In the genomic region with DNA sequence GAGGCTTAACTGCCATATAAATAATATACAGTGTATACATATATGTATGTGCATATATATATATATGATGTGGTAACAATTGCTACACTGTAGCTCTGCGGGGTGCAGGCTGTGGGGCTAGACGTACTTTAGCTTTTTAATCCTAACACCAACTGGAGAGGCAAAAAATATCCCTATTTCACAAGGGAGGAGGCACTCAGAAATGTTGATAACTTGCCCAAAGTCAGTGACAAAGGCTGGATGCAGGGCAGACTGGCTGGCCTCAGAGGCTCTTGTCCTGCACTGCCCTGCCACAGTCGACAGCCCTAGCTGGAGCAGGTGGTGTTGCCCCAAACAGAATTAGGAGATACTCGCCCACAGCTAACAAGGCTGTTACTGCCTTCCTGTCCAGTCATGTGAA, we compare ENCODE assay signal across 15 cellular contexts. TPM values are rescaled to one million over a fixed set of nuclear protein-coding genes. Genes with fewer than 3 reads are reported as not detected.
A peak's percentile ranks its signal among the peaks of the same experiment; 100 is the strongest.
DNase-seq lines count a peak whose midpoint lies in the region; ATAC-seq and TF ChIP-seq lines count a peak whose summit lies in the region.
"Had no signal": no experiment of that assay in that cellular context is flagged by ENCODE, and none has a peak within 500 bp of the region (broad histone marks: within the 10 kb centered on the region; RNA-seq: fewer than 3 reads in every experiment).

No MANE protein-coding gene starts in this region.

- 57% methylated on average over 4 of the region's 4 CpGs for WGBS in SK-N-SH (ENCODE audit: low lambda C conversion rate)
- WGBS in thyroid gland, 2 donors = 54 to 55% methylated on average over 4 of the region's 4 CpGs

- CTCF ChIA-PET in SK-N-SH (lab: Yijun Ruan, JAX) = interaction anchor here (0.6 to 1.5 kb wide), 8 partner anchors 12 to 417 kb away, joined by 3 to 4 read pairs (median 3); no protein-coding TSS in a partner anchor

- H3K4me3 Mint-ChIP-seq in stimulated activated naive CD8-positive, alpha-beta T cell treated with anti-CD3 and anti-CD28 coated beads, Interleukin-15, amount 100 ng/mL, for 72 hours = no peak overlapping the region

- H3K9me3 Mint-ChIP-seq in stimulated activated naive CD8-positive, alpha-beta T cell treated with anti-CD3 and anti-CD28 coated beads, Interleukin-15, amount 100 ng/mL, for 72 hours = no peaks in the 10 kb centered on the region

- H3F3A ChIP-seq in SK-N-SH (replicated peaks; ENCODE audit: insufficient read depth) = no peaks in the 10 kb centered on the region

- H3K9me3 ChIP-seq in SK-N-SH (no peaks in the 10 kb centered on the region), thyroid gland (no peaks in the 10 kb centered on the region)
- H3K9me3 ChIP-seq: colonic mucosa, suprapubic skin had no signal

- DNase-seq in stimulated activated naive CD8-positive, alpha-beta T cell treated with anti-CD3 and anti-CD28 coated beads, Interleukin-15, Interleukin-2, amounts not matched to agents 100 U/mL and 50 U/mL, for 24 hours = no peak
- no peak for DNase-seq in stimulated activated naive CD8-positive, alpha-beta T cell treated with anti-CD3 and anti-CD28 coated beads, Interleukin-15, amount 100 ng/mL, for 72 hours
- DNase-seq in SK-N-SH (peak; percentile 32), left lobe of liver (ENCODE audit: low spot score) (no peak), thyroid gland (no peak), NCI-H526 treated with DMSO at 0.1 percent for 48 hours (lab: John Stamatoyannopoulos, UW) (no peak), OCI-M1 (lab: John Stamatoyannopoulos, UW) (no peak)
- DNase-seq: activated gamma-delta T cell; anterior cingulate cortex; colonic mucosa; occipital lobe; stimulated activated CD4-positive, alpha-beta T cell treated with anti-CD3 and anti-CD28 coated beads, Interleukin-4, amount 100 ng/mL, for 24 hours; T-helper 9 cell had no signal

- no peaks in the 10 kb centered on the region for H4K20me1 ChIP-seq in SK-N-SH (ENCODE audit: insufficient read depth)

- peaks cover 18% of the 10 kb centered on the region for H3K4me1 Mint-ChIP-seq in stimulated activated naive CD8-positive, alpha-beta T cell treated with anti-CD3 and anti-CD28 coated beads, Interleukin-15, amount 100 ng/mL, for 72 hours

- TF ChIP-seq CTCF in SK-N-SH (IDR thresholded peaks at IDR 0.05) (no peak), thyroid gland (IDR thresholded peaks at IDR 0.05) (no peak)

- H3K36me3 ChIP-seq in SK-N-SH (replicated peaks in 1 of 2; ENCODE audit: control insufficient read depth in 1 of 2, insufficient read depth in 2 of 2, low read length in 1 of 2) (no peaks in the 10 kb centered on the region), thyroid gland (no peaks in the 10 kb centered on the region)
- H3K36me3 ChIP-seq: colonic mucosa, suprapubic skin had no signal

- peaks cover 38% of the 10 kb centered on the region for H3K27me3 Mint-ChIP-seq in stimulated activated naive CD8-positive, alpha-beta T cell treated with anti-CD3 and anti-CD28 coated beads, Interleukin-15, amount 100 ng/mL, for 72 hours

- no peak overlapping the region for H3K9ac ChIP-seq in SK-N-SH

- 0 out of 4 replicates have a peak overlapping the region, but pooled peaks of 1 of the 2 experiments have one; percentile 43 for H3K4me3 ChIP-seq in SK-N-SH (ENCODE audit: low read depth in 2 of 2, low read length in 1 of 2)
- H3K4me3 ChIP-seq in thyroid gland (replicated peaks in 1 of 3) = no peak overlapping the region
- H3K4me3 ChIP-seq: colonic mucosa had no signal

- peaks cover 30% of the 10 kb centered on the region for H3K27me3 ChIP-seq in SK-N-SH (ENCODE audit: insufficient read depth)
- H3K27me3 ChIP-seq in thyroid gland = peaks cover 8% of the 10 kb centered on the region

- ATAC-seq in stimulated activated naive CD8-positive, alpha-beta T cell treated with anti-CD3 and anti-CD28 coated beads, Interleukin-15, Interleukin-2, amounts not matched to agents 100 U/mL and 50 U/mL, for 24 hours = peak; percentile 20
- ATAC-seq in stimulated activated naive CD8-positive, alpha-beta T cell treated with anti-CD3 and anti-CD28 coated beads, Interleukin-15, amount 100 ng/mL, for 72 hours = no peak
- peak; percentile 69 for ATAC-seq in left lobe of liver
- ATAC-seq in HG03457 (IDR thresholded peaks at IDR 0.05; ENCODE audit: unreplicated experiment) = no peak

- H2AFZ ChIP-seq in SK-N-SH (ENCODE audit: low read depth) = no peak overlapping the region

- H3K27ac ChIP-seq in SK-N-SH (ENCODE audit: low read depth in 2 of 2, low read length in 1 of 2) = peak overlapping the region in 1 of 2 experiments; percentile 72; a peak in 1 of 4 replicates
- H3K27ac ChIP-seq in thyroid gland = no peak overlapping the region
- H3K27ac ChIP-seq: colonic mucosa, suprapubic skin had no signal

- TF ChIP-seq EP300 in SK-N-SH (IDR thresholded peaks at IDR 0.05; ENCODE audit: borderline replicate concordance in 1 of 2, low read depth in 1 of 2, low read length in 1 of 2) = no peak

- H3K4me1 ChIP-seq in SK-N-SH (ENCODE audit: control insufficient read depth in 1 of 2, insufficient read depth in 2 of 2, low read depth in 1 of 2, low read length in 1 of 2) = peaks cover 0 to 14% of the 10 kb centered on the region in 2 experiments; a peak in 2 of 4 replicates
- H3K4me1 ChIP-seq in thyroid gland = peaks cover 3 to 5% of the 10 kb centered on the region in 2 donors
- H3K4me1 ChIP-seq: colonic mucosa had no signal

- no peak for TF ChIP-seq POLR2A in thyroid gland (IDR thresholded peaks at IDR 0.05)

- no peaks in the 10 kb centered on the region for H3K9me2 ChIP-seq in SK-N-SH

- POLR2A ChIA-PET in SK-N-SH (lab: Yijun Ruan, JAX) = no interaction called here

- no peak overlapping the region for H3K27ac Mint-ChIP-seq in stimulated activated naive CD8-positive, alpha-beta T cell treated with anti-CD3 and anti-CD28 coated beads, Interleukin-15, amount 100 ng/mL, for 72 hours

- no peak for TF ChIP-seq RAD21 in SK-N-SH (IDR thresholded peaks at IDR 0.05; ENCODE audit: low read length)

- intact Hi-C loops in thyroid gland (cut with DNase I) = no loop called here

- peak overlapping the region; percentile 76; the same call in 1 of the 2 replicates for H3K4me2 ChIP-seq in SK-N-SH

- no peaks in the 10 kb centered on the region for H3K79me2 ChIP-seq in SK-N-SH (ENCODE audit: insufficient read depth)

TF ChIP-seq in SK-N-SH, 30 proteins besides CTCF, POLR2A, EP300 and RAD21 (continues in another document):
- TF ChIP-seq, protein P1, sequence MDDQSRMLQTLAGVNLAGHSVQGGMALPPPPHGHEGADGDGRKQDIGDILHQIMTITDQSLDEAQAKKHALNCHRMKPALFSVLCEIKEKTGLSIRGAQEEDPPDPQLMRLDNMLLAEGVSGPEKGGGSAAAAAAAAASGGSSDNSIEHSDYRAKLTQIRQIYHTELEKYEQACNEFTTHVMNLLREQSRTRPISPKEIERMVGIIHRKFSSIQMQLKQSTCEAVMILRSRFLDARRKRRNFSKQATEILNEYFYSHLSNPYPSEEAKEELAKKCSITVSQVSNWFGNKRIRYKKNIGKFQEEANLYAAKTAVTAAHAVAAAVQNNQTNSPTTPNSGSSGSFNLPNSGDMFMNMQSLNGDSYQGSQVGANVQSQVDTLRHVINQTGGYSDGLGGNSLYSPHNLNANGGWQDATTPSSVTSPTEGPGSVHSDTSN (IDR thresholded peaks at IDR 0.05) = no peak
- TF ChIP-seq ZBTB33 (IDR thresholded peaks at IDR 0.05; ENCODE audit: borderline replicate concordance, low read depth) = no peak
- no peak for TF ChIP-seq RFX5 (IDR thresholded peaks at IDR 0.05; ENCODE audit: low read length)
- no peak for TF ChIP-seq REST (IDR thresholded peaks at IDR 0.05; ENCODE audit: low read depth, low read length)
- TF ChIP-seq SIN3A (IDR thresholded peaks at IDR 0.05; ENCODE audit: borderline replicate concordance, low read depth, low read length) = no peak
- no peak for TF ChIP-seq NRF1 (IDR thresholded peaks at IDR 0.05; ENCODE audit: low read depth, low read length)

RNA-seq across cellular contexts. Expression of gene RELN, which starts 1.5 kb away (rescaled TPM):
- polyA plus RNA-seq in SK-N-SH (2012; rRNA removed) = 0.02 and 0.06 TPM in 2 replicates
- 0.08 and 0.10 TPM in 2 replicates for polyA plus RNA-seq in SK-N-SH (2012; cell fraction: cytosol; rRNA removed)
- 0.02 and 0.06 TPM in 2 replicates for polyA plus RNA-seq in SK-N-SH (2012; cell fraction: nucleus; rRNA removed)
- total RNA-seq in left lobe of liver (17.2 TPM), thyroid gland (10 to 100 TPM; 16.0 to 52.3 (median 23.6) TPM)

Comparison
In these comparisons a context has a peak if more than half of its experiments do, and no peak if none do; other contexts are left out.
1. ATAC-seq: peak in stimulated activated naive CD8-positive, alpha-beta T cell treated with anti-CD3 and anti-CD28 coated beads, Interleukin-15, Interleukin-2, amounts not matched to agents 100 U/mL and 50 U/mL, for 24 hours (single experiment) and left lobe of liver (single experiment); none in stimulated activated naive CD8-positive, alpha-beta T cell treated with anti-CD3 and anti-CD28 coated beads, Interleukin-15, amount 100 ng/mL, for 72 hours (single experiment) and HG03457 (single experiment).